ENCODE assay signal across 9 cellular contexts in genomic region chr2:197269173-197269572, GRCh38. TPM values are rescaled to one million over a fixed set of nuclear protein-coding genes. Genes with fewer than 3 reads are reported as not detected.
DNase-seq lines count a peak whose midpoint lies in the region; ATAC-seq and TF ChIP-seq lines count a peak whose summit lies in the region.
"Had no signal": no experiment of that assay in that cellular context is flagged by ENCODE, and none has a peak within 500 bp of the region (broad histone marks: within the 10 kb centered on the region; RNA-seq: fewer than 3 reads in every experiment).

No MANE protein-coding gene starts in this region.

- H3K9me3 ChIP-seq in thymus (ENCODE audit: control insufficient read depth) = no peaks in the 10 kb centered on the region
- H3K9me3 ChIP-seq: upper lobe of left lung had no signal

- WGBS in thymus = 90% methylated on average over 4 of the region's 4 CpGs

- no peaks in the 10 kb centered on the region for H3K27me3 ChIP-seq in thymus (ENCODE audit: control insufficient read depth, insufficient read depth)
- H3K27me3 ChIP-seq: upper lobe of left lung had no signal

- peaks cover 0 to 8% of the 10 kb centered on the region in 2 donors for H3K36me3 Mint-ChIP-seq in activated naive CD4-positive, alpha-beta T cell treated with anti-CD3 and anti-CD28 coated beads, Interleukin-2, amount 50 U/mL, for 72 hours
- H3K36me3 Mint-ChIP-seq in activated naive CD4-positive, alpha-beta T cell treated with anti-CD3 and anti-CD28 coated beads, Interleukin-2, amount 10 ng/mL, durations not matched to agents 7 days and 5 days = peaks cover 26% of the 10 kb centered on the region

- H3K27me3 Mint-ChIP-seq in activated naive CD4-positive, alpha-beta T cell treated with anti-CD3 and anti-CD28 coated beads, Interleukin-2, amount 10 ng/mL, durations not matched to agents 7 days and 5 days = no peaks in the 10 kb centered on the region

- DNase-seq in activated naive CD4-positive, alpha-beta T cell treated with anti-CD3 and anti-CD28 coated beads, Interleukin-2, amount 50 U/mL, for 72 hours (ENCODE audit: low spot score in 2 of 2) = peak in 1 of 2 donors; percentile 61
- DNase-seq in activated naive CD4-positive, alpha-beta T cell treated with anti-CD3 and anti-CD28 coated beads, Interleukin-2, amount 10 ng/mL, durations not matched to agents 7 days and 5 days = no peak
- DNase-seq in astrocyte of the spinal cord (ENCODE audit: low read depth, low spot score) (peak; percentile 70), foreskin melanocyte (no peak), mucosa of gallbladder (ENCODE audit: low spot score) (no peak)
- DNase-seq in activated CD8-positive, alpha-beta memory T cell treated with anti-CD3 and anti-CD28 coated beads for 24 hours = no peak
- DNase-seq: upper lobe of left lung had no signal

- in situ Hi-C loops in astrocyte of the spinal cord (cut with HindIII; ENCODE audit: low sequenced_read_pairs) = no loop called here

- no peaks in the 10 kb centered on the region for H3K36me3 ChIP-seq in thymus (ENCODE audit: control insufficient read depth, insufficient read depth)
- H3K36me3 ChIP-seq: upper lobe of left lung had no signal

- TF ChIP-seq CTCF in astrocyte of the spinal cord (IDR thresholded peaks at IDR 0.05; ENCODE audit: low read depth, low read length) = no peak

- CTCF ChIA-PET in activated naive CD4-positive, alpha-beta T cell treated with anti-CD3 and anti-CD28 coated beads, Interleukin-2, amount 10 ng/mL, durations not matched to agents 7 days and 5 days (lab: Charles Lee) = no interaction called here

- no peak overlapping the region for H3K4me3 Mint-ChIP-seq in activated naive CD4-positive, alpha-beta T cell treated with anti-CD3 and anti-CD28 coated beads, Interleukin-2, amount 10 ng/mL, durations not matched to agents 7 days and 5 days

- peaks cover 90% of the 10 kb centered on the region for H3K4me1 Mint-ChIP-seq in activated naive CD4-positive, alpha-beta T cell treated with anti-CD3 and anti-CD28 coated beads, Interleukin-2, amount 10 ng/mL, durations not matched to agents 7 days and 5 days

- H3K27ac Mint-ChIP-seq in activated naive CD4-positive, alpha-beta T cell treated with anti-CD3 and anti-CD28 coated beads, Interleukin-2, amount 50 U/mL, for 72 hours = peak overlapping the region; percentile 66 to 68
- H3K27ac Mint-ChIP-seq in activated naive CD4-positive, alpha-beta T cell treated with anti-CD3 and anti-CD28 coated beads, Interleukin-2, amount 10 ng/mL, durations not matched to agents 7 days and 5 days = no peak overlapping the region

- H3K27ac ChIP-seq in thymus (ENCODE audit: low read depth) = peak overlapping the region; percentile 3

- peaks cover 7% of the 10 kb centered on the region for H3K4me1 ChIP-seq in thymus (ENCODE audit: control insufficient read depth, insufficient read depth, low read length)

- H3K4me3 ChIP-seq in astrocyte of the spinal cord (ENCODE audit: low read depth, low read length) (no peak overlapping the region), thymus (ENCODE audit: low read length) (no peak overlapping the region)
- H3K4me3 ChIP-seq: upper lobe of left lung had no signal

- H3K9me3 Mint-ChIP-seq in activated naive CD4-positive, alpha-beta T cell treated with anti-CD3 and anti-CD28 coated beads, Interleukin-2, amount 50 U/mL, for 72 hours = no peaks in the 10 kb centered on the region
- no peaks in the 10 kb centered on the region for H3K9me3 Mint-ChIP-seq in activated naive CD4-positive, alpha-beta T cell treated with anti-CD3 and anti-CD28 coated beads, Interleukin-2, amount 10 ng/mL, durations not matched to agents 7 days and 5 days

- peak; percentile 74 to 89 for ATAC-seq in activated naive CD4-positive, alpha-beta T cell treated with anti-CD3 and anti-CD28 coated beads, Interleukin-2, amount 50 U/mL, for 72 hours
- ATAC-seq in HG03066 (IDR thresholded peaks at IDR 0.05; ENCODE audit: low read depth, unreplicated experiment) = peak; percentile 72

RNA-seq across cellular contexts. Expression of gene ANKRD44, which starts 41.4 kb away (rescaled TPM):
- total RNA-seq in activated naive CD4-positive, alpha-beta T cell treated with anti-CD3 and anti-CD28 coated beads, Interleukin-2, amount 50 U/mL, for 72 hours = 100 to 1,000 TPM; 103 to 130 TPM
- polyA plus RNA-seq in thymus = 25.2 TPM
- total RNA-seq in mucosa of gallbladder = 40.6 TPM
